In the genomic region with DNA sequence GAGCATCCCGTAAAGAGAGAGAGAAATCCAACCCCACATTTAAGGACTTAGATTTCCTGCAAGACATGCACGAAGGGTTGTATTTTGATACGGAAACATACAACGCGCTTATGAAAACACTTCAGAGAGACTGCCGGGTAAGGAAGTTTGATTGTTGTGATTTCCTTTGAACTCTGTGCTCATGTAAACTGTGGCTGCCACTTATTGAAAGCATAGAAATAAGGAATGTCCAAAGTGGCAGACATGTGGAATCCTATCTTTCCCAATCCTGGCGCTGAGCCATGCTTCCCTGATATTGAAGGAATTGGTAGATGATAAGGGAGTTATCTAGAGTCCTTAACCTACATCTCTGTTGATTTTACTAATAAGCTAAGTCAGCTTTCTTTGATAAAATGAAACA, we compare ENCODE assay signal across 14 cellular contexts.
A peak's percentile ranks its signal among the peaks of the same experiment; 100 is the strongest.
DNase-seq lines count a peak whose midpoint lies in the region; ATAC-seq and TF ChIP-seq lines count a peak whose summit lies in the region.
"Had no signal": no experiment of that assay in that cellular context is flagged by ENCODE, and none has a peak within 500 bp of the region (broad histone marks: within the 10 kb centered on the region; RNA-seq: fewer than 3 reads in every experiment).

No MANE protein-coding gene starts in this region.

- H3K27me3 Mint-ChIP-seq in activated B cell treated with CpG ODN at 0.5 μM for 24 hours = no peaks in the 10 kb centered on the region

- CTCF ChIA-PET in activated B cell treated with CpG ODN at 0.5 μM for 24 hours (lab: Charles Lee) = no interaction called here

- ATAC-seq in left cardiac atrium (no peak), Right ventricle myocardium superior (ENCODE audit: poor library complexity) (no peak), activated B cell treated with CpG ODN at 0.5 μM for 24 hours (ENCODE audit: low read depth) (no peak), thoracic aorta (ENCODE audit: insufficient number of reproducible peaks, low FRiP score, low read depth) (no peak), GM19395 (IDR thresholded peaks at IDR 0.05; ENCODE audit: unreplicated experiment) (no peak), GM18909 (IDR thresholded peaks at IDR 0.05; ENCODE audit: poor library complexity, unreplicated experiment) (no peak)

- intact Hi-C loops in left cardiac atrium (cut with DNase I) (loop anchor here in 1 of 2 donors (10.0 kb wide), 1 partner anchor 50 kb away; no protein-coding TSS in a partner anchor), Right ventricle myocardium superior (cut with DNase I) (no loop called here), activated B cell treated with CpG ODN at 0.5 μM for 24 hours (cut with micrococcal nuclease) (loop anchor here (10.0 kb wide), 2 partner anchors 50 to 100 kb away; no protein-coding TSS in a partner anchor)

- H2AFZ ChIP-seq in fibroblast of lung (ENCODE audit: low read length) = peak overlapping the region; percentile 58

- peaks cover 43% of the 10 kb centered on the region for H3K36me3 Mint-ChIP-seq in activated B cell treated with CpG ODN at 0.5 μM for 24 hours (ENCODE audit: low read depth)

- no peaks in the 10 kb centered on the region for H3K79me2 ChIP-seq in fibroblast of lung (ENCODE audit: control insufficient read depth, insufficient read depth, low read length)

- H3K27me3 ChIP-seq in fibroblast of lung (ENCODE audit: control insufficient read depth, insufficient read depth, low read length) (no peaks in the 10 kb centered on the region), thoracic aorta (replicated peaks; ENCODE audit: insufficient read depth) (no peaks in the 10 kb centered on the region)

- no peak overlapping the region for H3K27ac ChIP-seq in fibroblast of lung (ENCODE audit: insufficient read depth, low read length)
- no peak overlapping the region for H3K27ac ChIP-seq in thoracic aorta

- peak overlapping the region; percentile 6 for H3K4me3 Mint-ChIP-seq in activated B cell treated with CpG ODN at 0.5 μM for 24 hours

- no peak overlapping the region for H3K9ac ChIP-seq in fibroblast of lung (ENCODE audit: insufficient read depth, low read length)

- peaks cover 52% of the 10 kb centered on the region for H3K4me1 Mint-ChIP-seq in activated B cell treated with CpG ODN at 0.5 μM for 24 hours

- H3K4me1 ChIP-seq in fibroblast of lung (ENCODE audit: control insufficient read depth, extremely low read depth, insufficient read depth, low read length) (no peaks in the 10 kb centered on the region), thoracic aorta (ENCODE audit: control insufficient read depth in 1 of 2, low read depth in 2 of 2) (peaks cover 9 to 31% of the 10 kb centered on the region in 2 donors)
- H3K4me1 ChIP-seq: BE2C had no signal

- no peak for TF ChIP-seq CTCF in activated B cell treated with CpG ODN at 0.5 μM for 24 hours (IDR thresholded peaks at IDR 0.05)
- no peak for TF ChIP-seq CTCF in fibroblast of lung (conservative IDR thresholded peaks at IDR 0.05 in 1 of 2, IDR thresholded peaks at IDR 0.05 in 1 of 2; ENCODE audit: low read depth in 1 of 2, low read length in 2 of 2)
- no peak for TF ChIP-seq CTCF in thoracic aorta (IDR thresholded peaks at IDR 0.05)

- POLR2A ChIA-PET in activated B cell treated with CpG ODN at 0.5 μM for 24 hours (lab: Charles Lee) = no interaction called here

- H3K4me2 ChIP-seq in fibroblast of lung (ENCODE audit: extremely low read depth, insufficient read depth, low read length) = peak overlapping the region; percentile 23

- DNase-seq in left cardiac atrium (peak; percentile 34), Right ventricle myocardium superior (no peak), activated B cell treated with CpG ODN at 0.5 μM for 24 hours (no peak), fibroblast of lung (ENCODE audit: low read depth in 2 of 2) (no peak), thoracic aorta (ENCODE audit: low spot score) (no peak), activated gamma-delta T cell treated with Interleukin-2 at 50 U/mL for 16 hours (no peak)
- DNase-seq: activated CD4-positive, CD25-positive, alpha-beta regulatory T cell; BE2C; DMS53; hypothalamus; IMR-90; posterior cingulate gyrus had no signal

- H3K9me3 ChIP-seq in fibroblast of lung (ENCODE audit: control insufficient read depth, insufficient read depth, low read depth, low read length) = no peaks in the 10 kb centered on the region
- H3K9me3 ChIP-seq in thoracic aorta = no peaks in the 10 kb centered on the region
- H3K9me3 ChIP-seq: BE2C had no signal

- H3K4me3 ChIP-seq in fibroblast of lung (replicated peaks in 1 of 4; ENCODE audit: control extremely low read depth in 1 of 4, insufficient read depth in 1 of 4, low read depth in 3 of 4, low read length in 4 of 4) (no peak overlapping the region), thoracic aorta (peak overlapping the region; percentile 21)

- H3K9me3 Mint-ChIP-seq in activated B cell treated with CpG ODN at 0.5 μM for 24 hours = no peaks in the 10 kb centered on the region

- no peaks in the 10 kb centered on the region for H4K20me1 ChIP-seq in fibroblast of lung (ENCODE audit: control insufficient read depth, extremely low read depth, insufficient read depth, low read length)

- peak overlapping the region; percentile 84 for H3K27ac Mint-ChIP-seq in activated B cell treated with CpG ODN at 0.5 μM for 24 hours

- H3K36me3 ChIP-seq in fibroblast of lung (ENCODE audit: control insufficient read depth, insufficient read depth, low read length) (no peaks in the 10 kb centered on the region), thoracic aorta (no peaks in the 10 kb centered on the region)
- H3K36me3 ChIP-seq: BE2C had no signal
